In the genomic region with DNA sequence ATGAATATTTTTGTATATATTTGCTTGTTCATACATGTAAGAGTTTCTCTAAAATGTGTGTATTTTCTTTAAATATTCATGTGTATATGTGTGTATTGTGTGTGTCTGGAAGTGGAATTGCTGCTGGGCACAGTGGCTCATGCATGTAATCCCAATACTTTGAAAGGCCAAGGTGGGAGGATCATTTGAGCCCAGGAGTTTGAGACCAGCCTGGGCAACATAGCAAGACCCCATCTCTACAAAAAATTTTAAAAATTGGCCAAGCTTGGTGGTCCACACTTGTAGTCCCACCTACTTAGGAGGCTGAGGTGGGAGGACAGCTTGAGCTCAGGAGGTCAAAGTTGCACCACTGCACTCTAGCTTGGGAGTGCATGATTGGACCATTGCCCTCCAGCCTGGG, we compare ENCODE assay signal across 15 cellular contexts.
DNase-seq lines count a peak whose midpoint lies in the region; ATAC-seq and TF ChIP-seq lines count a peak whose summit lies in the region.
"Had no signal": no experiment of that assay in that cellular context is flagged by ENCODE, and none has a peak within 500 bp of the region (broad histone marks: within the 10 kb centered on the region; RNA-seq: fewer than 3 reads in every experiment).

No MANE protein-coding gene starts in this region.

- H3K4me3 ChIP-seq in HEK293 (ENCODE audit: low read depth, low read length): no peak overlapping the region
- H3K4me3 ChIP-seq: GM23338, HAP-1 had no signal

- CTCF ChIA-PET in HEK293 (lab: Yijun Ruan, JAX): interaction anchor here (3.8 kb wide), 1 partner anchor 9 kb away, joined by 26 read pairs; no protein-coding TSS in a partner anchor

- H3K4me1 ChIP-seq in HEK293 (ENCODE audit: control insufficient read depth, insufficient read depth, low read length): no peaks in the 10 kb centered on the region

- H3K36me3 ChIP-seq in HEK293 (ENCODE audit: control insufficient read depth in 2 of 2, insufficient read depth in 1 of 2, low read length in 2 of 2): no peaks in the 10 kb centered on the region
- H3K36me3 ChIP-seq: HAP-1 had no signal

- H3K9me3 ChIP-seq in HEK293 (ENCODE audit: control insufficient read depth, insufficient read depth, low read depth, low read length): no peaks in the 10 kb centered on the region
- H3K9me3 ChIP-seq: HAP-1 had no signal

- no peak for DNase-seq in OCI-M1 (lab: John Stamatoyannopoulos, UW)
- DNase-seq in activated naive CD4-positive, alpha-beta T cell (lab: John Stamatoyannopoulos, UW): no peak
- DNase-seq: C1 segment of cervical spinal cord; Calu3; CD4-positive, alpha-beta memory T cell; COR-L47; DMS53; DMS79 treated with DMSO at 0.1 percent for 48 hours; GF-D8 had no signal

- ATAC-seq in HG03460 (IDR thresholded peaks at IDR 0.05; ENCODE audit: unreplicated experiment): no peak
- ATAC-seq: GM23338 had no signal

- TF ChIP-seq CTCF in 22Rv1 (IDR thresholded peaks at IDR 0.05) (no peak), HEK293 (tag by site-specific recombination; IDR thresholded peaks at IDR 0.05) (no peak), VCaP (conservative IDR thresholded peaks at IDR 0.05) (no peak)

- POLR2A ChIA-PET in HEK293 (lab: Yijun Ruan, JAX): no interaction called here

- peak overlapping the region; percentile 32 for H3K27ac ChIP-seq in 22Rv1
- H3K27ac ChIP-seq in HEK293 (ENCODE audit: extremely low read depth, low read depth, low read length): no peak overlapping the region
- peak overlapping the region; percentile 51 for H3K27ac ChIP-seq in VCaP

TF ChIP-seq in HEK293, 187 proteins besides CTCF, POLR2A, EP300 and RAD21:
- TF ChIP-seq ZNF121 (tag by site-specific recombination; IDR thresholded peaks at IDR 0.05) (peak; percentile 83), ZNF19 (tag by site-specific recombination; IDR thresholded peaks at IDR 0.05; ENCODE audit: low read depth) (no peak)
